In the genomic region with DNA sequence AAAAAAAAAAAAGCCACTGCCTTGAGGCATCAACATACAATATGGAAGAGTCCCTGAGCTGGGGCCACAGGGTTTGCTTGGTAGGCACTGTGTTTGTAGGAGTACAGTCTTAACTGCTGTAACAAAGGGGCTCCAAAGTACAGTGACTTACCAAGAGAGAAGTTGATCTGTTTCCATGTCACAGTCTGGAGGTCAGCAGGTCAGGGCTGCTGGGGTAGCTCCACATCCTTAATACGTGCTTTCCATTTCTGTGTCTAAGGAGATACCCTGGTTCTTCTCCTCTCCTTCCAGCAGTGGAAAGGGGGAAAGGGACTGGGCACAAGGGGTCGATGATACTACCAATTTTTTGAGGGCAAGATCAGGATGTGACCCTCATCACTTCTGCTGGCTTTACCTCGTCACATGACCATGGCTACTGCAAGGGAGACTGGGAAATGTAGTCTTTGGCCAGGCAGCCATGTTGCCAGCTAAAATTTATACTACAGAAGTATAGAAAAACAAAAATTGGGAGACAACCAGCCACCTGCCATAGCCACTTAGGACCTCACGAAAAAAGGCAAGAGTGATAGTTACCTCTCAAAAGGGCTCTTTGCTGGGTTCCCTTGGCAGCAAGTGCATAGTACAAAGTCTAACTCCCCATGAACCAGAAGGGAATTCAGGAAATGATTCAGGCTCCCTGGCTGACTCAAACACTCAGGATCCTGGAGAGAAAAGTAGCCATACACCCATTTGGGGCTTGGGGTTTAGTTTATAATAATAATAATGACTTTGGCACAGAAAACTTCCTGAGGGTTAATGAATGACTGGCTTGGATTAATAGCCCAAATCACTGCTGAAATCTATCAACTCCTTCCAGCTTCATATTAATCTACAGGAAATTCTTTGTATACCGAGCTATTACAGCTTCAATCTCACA, we compare ENCODE assay signal across 8 cellular contexts. TPM values are rescaled to one million over a fixed set of nuclear protein-coding genes. Genes with fewer than 3 reads are reported as not detected.
DNase-seq lines count a peak whose midpoint lies in the region; ATAC-seq and TF ChIP-seq lines count a peak whose summit lies in the region.

No MANE protein-coding gene starts in this region.

- no peak overlapping the region for H2BK12ac ChIP-seq in neuronal stem cell (ENCODE audit: low read length)

- H3K27ac ChIP-seq in SJCRH30: no peak overlapping the region
- H3K27ac ChIP-seq in neuronal stem cell (replicated peaks; ENCODE audit: low read length): no peak overlapping the region

- H3K9ac ChIP-seq in neuronal stem cell (ENCODE audit: low read depth, low read length, poor library complexity): no peak overlapping the region

- no peak overlapping the region for H4K91ac ChIP-seq in neuronal stem cell (ENCODE audit: low read depth, low read length, poor library complexity)

- H3K9me3 ChIP-seq in SJCRH30 (replicated peaks) (no peaks in the 10 kb centered on the region), neuronal stem cell (replicated peaks in 1 of 2; ENCODE audit: control insufficient read depth in 2 of 2, insufficient read depth in 1 of 2, low read depth in 1 of 2, low read length in 2 of 2) (no peaks in the 10 kb centered on the region)

- H3K4me3 ChIP-seq in SJCRH30 (peak overlapping the region; percentile 31), neuronal stem cell (ENCODE audit: low read length in 2 of 2) (peak overlapping the region in 1 of 2 donors; percentile 22)

- H3K79me1 ChIP-seq in neuronal stem cell (ENCODE audit: low read depth, low read length): no peaks in the 10 kb centered on the region

- peak overlapping the region; percentile 82 for H2AFZ ChIP-seq in neuronal stem cell (ENCODE audit: low read length)

- H3K18ac ChIP-seq in neuronal stem cell (ENCODE audit: low read length): no peak overlapping the region

- H4K8ac ChIP-seq in neuronal stem cell (ENCODE audit: low read depth, low read length): no peak overlapping the region

- no peak for TF ChIP-seq CTCF in GM20000 (IDR thresholded peaks at IDR 0.05; ENCODE audit: extremely low read depth, missing control alignments)

- DNase-seq in A172 (ENCODE audit: low spot score) (peak; percentile 80), GM20000 (ENCODE audit: low spot score) (peak; percentile 46), SJCRH30 (peak; percentile 51 to 67), fibroblast of gingiva (ENCODE audit: low read depth) (peak; percentile 20), neuronal stem cell (ENCODE audit: low spot score) (no peak), pons (ENCODE audit: low spot score) (no peak)
- DNase-seq in activated CD4-positive, alpha-beta T cell treated with anti-CD3 and anti-CD28 coated beads for 1 hour: no peak

- no peaks in the 10 kb centered on the region for H3K36me3 ChIP-seq in SJCRH30
- H3K36me3 ChIP-seq in neuronal stem cell (replicated peaks in 1 of 2; ENCODE audit: control insufficient read depth in 2 of 2, insufficient read depth in 2 of 2, low read length in 2 of 2): no peaks in the 10 kb centered on the region

- H3K4me1 ChIP-seq in SJCRH30: peaks cover 7% of the 10 kb centered on the region; the same call in 1 of the 2 replicates
- peaks cover 0 to 15% of the 10 kb centered on the region in 2 donors for H3K4me1 ChIP-seq in neuronal stem cell (ENCODE audit: control insufficient read depth in 2 of 2, insufficient read depth in 1 of 2, low read depth in 1 of 2, low read length in 2 of 2)

- no peak overlapping the region for H2BK15ac ChIP-seq in neuronal stem cell (ENCODE audit: low read length)

- no peak overlapping the region for H3K14ac ChIP-seq in neuronal stem cell (ENCODE audit: low read length)

- no peak overlapping the region for H3K23ac ChIP-seq in neuronal stem cell (ENCODE audit: low read depth, low read length, poor library complexity)

- H2AK5ac ChIP-seq in neuronal stem cell (ENCODE audit: low read depth, low read length): no peak overlapping the region

- H3K4ac ChIP-seq in neuronal stem cell (ENCODE audit: low read length): no peak overlapping the region

- no peak overlapping the region for H2BK120ac ChIP-seq in neuronal stem cell (ENCODE audit: low read depth, low read length)

- H3K4me2 ChIP-seq in neuronal stem cell (ENCODE audit: insufficient read depth, low read length, poor library complexity, severe bottlenecking): no peak overlapping the region

- no peak for ATAC-seq in HG03097 (IDR thresholded peaks at IDR 0.05; ENCODE audit: low FRiP score, unreplicated experiment)

- H2BK5ac ChIP-seq in neuronal stem cell (ENCODE audit: low read length): no peak overlapping the region

- no CpG with 5 or more reads among the region's 5 CpGs for WGBS in neuronal stem cell (ENCODE audit: extremely low coverage in 2 of 2, insufficient read length in 2 of 2, insufficient replicate concordance in 1 of 2), 2 donors

- H3K27me3 ChIP-seq in SJCRH30 (no peaks in the 10 kb centered on the region), neuronal stem cell (ENCODE audit: control insufficient read depth in 3 of 3, insufficient read depth in 3 of 3, low read depth in 1 of 3, low read length in 3 of 3) (no peaks in the 10 kb centered on the region)

RNA-seq across cellular contexts. Expression of a gene that starts 52.7 kb away (rescaled TPM):
- total RNA-seq in A172 (2014; rRNA removed; shearing (Covaris generic)): 348 and 477 TPM in 2 replicates
- total RNA-seq in SJCRH30 (2014; rRNA removed; shearing (Covaris generic)): 307 and 349 TPM in 2 replicates
- polyA plus RNA-seq in neuronal stem cell (2013, experiment 1 of 2): 378 TPM
- 387 TPM for polyA plus RNA-seq in neuronal stem cell (2013, experiment 2 of 2)

Comparison
In these comparisons a context has a peak if more than half of its experiments do, and no peak if none do; other contexts are left out.
1. DNase-seq: peak in A172 (single experiment), GM20000 (single experiment), SJCRH30 (2 of 2) and fibroblast of gingiva (single experiment); none in neuronal stem cell (single experiment), activated CD4-positive, alpha-beta T cell treated with anti-CD3 and anti-CD28 coated beads for 1 hour (single experiment) and pons (single experiment).